1 cellular context compared by ENCODE assay signal in the genomic region with DNA sequence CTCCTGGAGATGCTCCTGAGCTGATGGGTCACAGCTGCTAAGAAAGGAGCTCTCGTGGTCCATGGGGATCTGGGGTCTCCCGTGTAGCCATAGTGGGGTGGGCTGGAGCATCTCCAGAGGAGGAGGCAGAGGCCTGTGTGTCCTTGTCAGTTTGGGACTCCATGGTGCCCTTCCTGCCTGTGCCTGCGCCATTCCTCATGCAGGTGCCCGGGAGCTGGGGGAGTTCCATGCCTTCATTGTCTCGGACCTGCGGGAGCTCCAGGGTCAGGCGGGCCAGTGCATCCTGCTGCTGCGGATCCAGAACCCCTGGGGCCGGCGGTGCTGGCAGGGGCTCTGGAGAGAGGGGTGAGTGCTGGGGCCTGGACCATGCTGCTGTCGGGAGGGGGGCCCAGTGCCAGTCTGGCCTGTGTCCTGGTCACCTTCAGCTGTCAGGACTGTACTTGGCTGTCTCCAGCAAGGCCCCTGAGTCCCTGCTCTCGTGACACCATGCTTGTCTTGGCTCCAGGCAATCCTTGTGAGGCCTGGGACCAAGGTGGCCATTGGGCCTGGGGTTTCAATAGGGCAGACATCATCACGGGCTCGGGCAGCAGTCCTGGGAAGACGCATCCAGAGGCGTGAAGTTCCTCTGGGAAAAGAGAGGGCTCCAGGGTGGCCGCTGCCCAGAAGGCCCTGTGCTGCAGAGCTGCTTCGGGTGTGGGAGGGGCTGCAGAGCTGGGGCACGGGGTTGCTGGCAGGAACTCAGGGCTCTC.
TF ChIP-seq lines count a peak whose summit lies in the region.

No MANE protein-coding gene starts in this region.

TF ChIP-seq in HepG2, 621 proteins besides CTCF, POLR2A, EP300 and RAD21:
- TF ChIP-seq KLF11 (CRISPR knock-in tag; IDR thresholded peaks at IDR 0.05): no peak
- TF ChIP-seq ZNF10 (CRISPR knock-in tag; IDR thresholded peaks at IDR 0.05; ENCODE audit: borderline replicate concordance, low read depth): no peak
- TF ChIP-seq FOXK1 (CRISPR knock-in tag; IDR thresholded peaks at IDR 0.05; ENCODE audit: borderline replicate concordance, low read depth): no peak
- no peak for TF ChIP-seq HNRNPH1 (optimal IDR thresholded peaks at IDR 0.05; ENCODE audit: low read depth, low read length)
- no peak for TF ChIP-seq ZNF550 (CRISPR knock-in tag; IDR thresholded peaks at IDR 0.05; ENCODE audit: borderline replicate concordance)
- no peak for TF ChIP-seq POLR2AphosphoS2 (IDR thresholded peaks at IDR 0.05; ENCODE audit: low read depth, low read length)
- TF ChIP-seq FOXA3 (CRISPR knock-in tag; IDR thresholded peaks at IDR 0.05): no peak
- no peak for TF ChIP-seq RFX3 (CRISPR knock-in tag; IDR thresholded peaks at IDR 0.05)
- no peak for TF ChIP-seq ZZZ3 (CRISPR knock-in tag; IDR thresholded peaks at IDR 0.05; ENCODE audit: borderline replicate concordance)
- no peak for TF ChIP-seq ZNF468 (CRISPR knock-in tag; IDR thresholded peaks at IDR 0.05)
- TF ChIP-seq PTBP1 (IDR thresholded peaks at IDR 0.05; ENCODE audit: low read depth, low read length, poor library complexity, severe bottlenecking): no peak
- no peak for TF ChIP-seq GTF3A (CRISPR knock-in tag; conservative IDR thresholded peaks at IDR 0.05)
- TF ChIP-seq MYC (CRISPR knock-in tag; IDR thresholded peaks at IDR 0.05; ENCODE audit: borderline replicate concordance): 0 out of 2 replicates have a peak, but pooled peaks have one; percentile 20
- no peak for TF ChIP-seq ZNF558 (CRISPR knock-in tag; IDR thresholded peaks at IDR 0.05; ENCODE audit: borderline replicate concordance)
- no peak for TF ChIP-seq JARID2 (CRISPR knock-in tag; IDR thresholded peaks at IDR 0.05; ENCODE audit: insufficient replicate concordance)
- TF ChIP-seq NFKB2 (CRISPR knock-in tag; IDR thresholded peaks at IDR 0.05; ENCODE audit: borderline replicate concordance): peak; percentile 33; the same call in 1 of the 2 replicates
- peak; percentile 10 for TF ChIP-seq AGO2 (optimal IDR thresholded peaks at IDR 0.05; ENCODE audit: low read depth, low read length)
- no peak for TF ChIP-seq SALL1 (CRISPR knock-in tag; IDR thresholded peaks at IDR 0.05)
- TF ChIP-seq RXRA (CRISPR knock-in tag; IDR thresholded peaks at IDR 0.05): no peak
